In the genomic region with DNA sequence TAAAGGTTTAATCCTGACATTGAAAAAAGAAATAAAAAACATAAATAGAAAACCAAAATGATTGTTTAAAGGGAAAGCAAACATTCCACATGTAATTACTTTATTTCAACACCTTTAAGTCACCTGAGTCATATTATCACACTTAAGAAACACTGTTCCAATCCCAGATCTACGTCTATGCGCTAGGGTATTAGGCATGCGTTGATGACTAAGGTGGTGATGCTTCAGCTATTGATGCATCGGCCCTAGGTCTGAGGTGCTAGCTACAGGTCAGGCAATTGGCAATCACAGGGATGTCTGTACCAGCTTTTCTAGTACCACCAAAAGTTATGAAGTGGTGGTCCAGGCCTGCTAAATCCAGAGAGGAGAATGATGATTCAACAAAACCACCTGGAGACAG, we compare ENCODE assay signal across 33 cellular contexts.
"Had no signal": no experiment of that assay in that cellular context is flagged by ENCODE, and none has a peak within 500 bp of the region (broad histone marks: within the 10 kb centered on the region; RNA-seq: fewer than 3 reads in every experiment).

No MANE protein-coding gene starts in this region.

- FAIRE-seq: astrocyte, colon, TTC549 had no signal

- H3K9me3 ChIP-seq: adrenal gland, body of pancreas had no signal

- H3K27me3 ChIP-seq: adrenal gland, body of pancreas, brain microvascular endothelial cell had no signal

- H3K27ac ChIP-seq: adrenal gland, body of pancreas, brain microvascular endothelial cell, VCaP had no signal

- DNase-seq: activated B cell treated with CpG ODN at 0.5 μM for 24 hours; activated CD4-positive, alpha-beta memory T cell treated with anti-CD3 and anti-CD28 coated beads for 36 hours; activated CD4-positive, alpha-beta T cell treated with anti-CD3 and anti-CD28 coated beads for 4 hours; activated CD4-positive, alpha-beta T cell treated with anti-CD3 and anti-CD28 coated beads, Interleukin-2, amount 10 ng/mL, durations not matched to agents 24 days and 14 days; activated CD4-positive, alpha-beta T cell treated with anti-CD3 and anti-CD28 coated beads, Interleukin-2, amount 50 U/mL, for 1 hour; activated CD4-positive, alpha-beta T cell treated with anti-CD3 and anti-CD28 coated beads, Interleukin-2, amount 50 U/mL, for 4 hours; activated CD4-positive, CD25-positive, alpha-beta regulatory T cell treated with anti-CD3 and anti-CD28 coated beads, Interleukin-2, amount 50 U/mL, for 72 hours; activated CD8-positive, alpha-beta memory T cell treated with anti-CD3 and anti-CD28 coated beads, Interleukin-2, amount 50 U/mL, for 4 hours; activated CD8-positive, alpha-beta T cell treated with anti-CD3 and anti-CD28 coated beads for 36 hours; activated effector memory CD4-positive, alpha-beta T cell treated with anti-CD3 and anti-CD28 coated beads, Interleukin-2, amount 50 U/mL, for 16 hours; activated gamma-delta T cell treated with Interleukin-2 at 50 U/mL for 16 hours; activated naive CD4-positive, alpha-beta T cell; activated naive CD4-positive, alpha-beta T cell treated with anti-CD3 and anti-CD28 coated beads for 36 hours; activated naive CD4-positive, alpha-beta T cell treated with anti-CD3 and anti-CD28 coated beads, Interleukin-2, amount 50 U/mL, for 16 hours; activated naive CD8-positive, alpha-beta T cell treated with anti-CD3 and anti-CD28 coated beads for 36 hours; activated T-cell treated with anti-CD3 and anti-CD28 coated beads for 4 hours; activated T-cell treated with anti-CD3 and anti-CD28 coated beads, Interleukin-2, amount 50 U/mL, for 1 hour; activated T-cell treated with anti-CD3 and anti-CD28 coated beads, Interleukin-2, amount 50 U/mL, for 4 hours; activated T-cell treated with anti-CD3 and anti-CD28 coated beads, Interleukin-2, amount 50 U/mL, for 72 hours; adrenal gland; amniotic stem cell; aorta; body of pancreas; brain microvascular endothelial cell; central memory CD4-positive, alpha-beta T cell; T-helper 2 cell; T-helper 9 cell had no signal

- ATAC-seq: activated CD8-positive, alpha-beta T cell treated with anti-CD3 and anti-CD28 coated beads for 36 hours; activated naive CD4-positive, alpha-beta T cell treated with anti-CD3 and anti-CD28 coated beads, Interleukin-2, amount 50 U/mL, for 72 hours; activated T-cell treated with anti-CD3 and anti-CD28 coated beads, Interleukin-2, amount 50 U/mL, for 4 hours; activated T-cell treated with anti-CD3 and anti-CD28 coated beads, Interleukin-2, amount 50 U/mL, for 72 hours; activated T-helper 17 cell treated with anti-CD3 and anti-CD28 coated beads, Interleukin-2, amount 50 U/mL, for 72 hours; body of pancreas had no signal

- H3K4me3 ChIP-seq: adrenal gland, body of pancreas had no signal

- H3K4me1 ChIP-seq: adrenal gland had no signal

- H3K36me3 ChIP-seq: adrenal gland, brain microvascular endothelial cell had no signal
